1 cellular context compared by ENCODE assay signal in the genomic region with DNA sequence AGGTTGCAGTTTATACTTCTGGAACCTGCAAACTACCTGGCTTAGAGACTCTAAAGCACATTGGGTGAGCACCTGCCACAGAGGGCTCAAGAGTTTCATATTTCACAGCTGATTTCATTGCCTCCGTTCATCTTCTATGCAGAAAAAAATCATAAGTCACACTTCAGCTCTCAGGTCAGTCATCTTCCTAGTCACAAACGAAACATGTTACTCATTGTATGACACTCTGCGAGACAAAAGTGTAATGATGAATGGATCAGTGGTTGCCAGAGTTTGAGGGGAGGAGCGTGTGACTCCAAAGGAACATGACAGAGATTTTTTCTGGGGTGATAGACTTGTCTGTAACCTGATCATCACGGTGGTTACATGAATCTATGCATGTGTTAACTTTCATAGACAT.
TF ChIP-seq lines count a peak whose summit lies in the region.

No MANE protein-coding gene starts in this region.

TF ChIP-seq in WTC11, 78 proteins besides CTCF, POLR2A, EP300 and RAD21 (continued from another document):
- TF ChIP-seq, protein P1, sequence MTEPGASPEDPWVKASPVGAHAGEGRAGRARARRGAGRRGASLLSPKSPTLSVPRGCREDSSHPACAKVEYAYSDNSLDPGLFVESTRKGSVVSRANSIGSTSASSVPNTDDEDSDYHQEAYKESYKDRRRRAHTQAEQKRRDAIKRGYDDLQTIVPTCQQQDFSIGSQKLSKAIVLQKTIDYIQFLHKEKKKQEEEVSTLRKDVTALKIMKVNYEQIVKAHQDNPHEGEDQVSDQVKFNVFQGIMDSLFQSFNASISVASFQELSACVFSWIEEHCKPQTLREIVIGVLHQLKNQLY (CRISPR knock-in tag; IDR thresholded peaks at IDR 0.05): no peak
- TF ChIP-seq ETV6 (CRISPR knock-in tag; IDR thresholded peaks at IDR 0.05) (no peak), CREB1 (CRISPR knock-in tag; IDR thresholded peaks at IDR 0.05) (no peak), TEAD1 (CRISPR knock-in tag; IDR thresholded peaks at IDR 0.05) (no peak), TP53 (CRISPR knock-in tag; IDR thresholded peaks at IDR 0.05) (no peak), NR2C2 (CRISPR knock-in tag; IDR thresholded peaks at IDR 0.05) (no peak), NR3C1 (CRISPR knock-in tag; conservative IDR thresholded peaks at IDR 0.05; ENCODE audit: low read depth) (no peak), FOXJ3 (CRISPR knock-in tag; IDR thresholded peaks at IDR 0.05; ENCODE audit: borderline replicate concordance) (no peak)
- TF ChIP-seq, protein P2, sequence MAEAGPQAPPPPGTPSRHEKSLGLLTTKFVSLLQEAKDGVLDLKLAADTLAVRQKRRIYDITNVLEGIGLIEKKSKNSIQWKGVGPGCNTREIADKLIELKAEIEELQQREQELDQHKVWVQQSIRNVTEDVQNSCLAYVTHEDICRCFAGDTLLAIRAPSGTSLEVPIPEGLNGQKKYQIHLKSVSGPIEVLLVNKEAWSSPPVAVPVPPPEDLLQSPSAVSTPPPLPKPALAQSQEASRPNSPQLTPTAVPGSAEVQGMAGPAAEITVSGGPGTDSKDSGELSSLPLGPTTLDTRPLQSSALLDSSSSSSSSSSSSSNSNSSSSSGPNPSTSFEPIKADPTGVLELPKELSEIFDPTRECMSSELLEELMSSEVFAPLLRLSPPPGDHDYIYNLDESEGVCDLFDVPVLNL (CRISPR knock-in tag; IDR thresholded peaks at IDR 0.05; ENCODE audit: borderline replicate concordance, low read depth): no peak
- TF ChIP-seq, protein P3, sequence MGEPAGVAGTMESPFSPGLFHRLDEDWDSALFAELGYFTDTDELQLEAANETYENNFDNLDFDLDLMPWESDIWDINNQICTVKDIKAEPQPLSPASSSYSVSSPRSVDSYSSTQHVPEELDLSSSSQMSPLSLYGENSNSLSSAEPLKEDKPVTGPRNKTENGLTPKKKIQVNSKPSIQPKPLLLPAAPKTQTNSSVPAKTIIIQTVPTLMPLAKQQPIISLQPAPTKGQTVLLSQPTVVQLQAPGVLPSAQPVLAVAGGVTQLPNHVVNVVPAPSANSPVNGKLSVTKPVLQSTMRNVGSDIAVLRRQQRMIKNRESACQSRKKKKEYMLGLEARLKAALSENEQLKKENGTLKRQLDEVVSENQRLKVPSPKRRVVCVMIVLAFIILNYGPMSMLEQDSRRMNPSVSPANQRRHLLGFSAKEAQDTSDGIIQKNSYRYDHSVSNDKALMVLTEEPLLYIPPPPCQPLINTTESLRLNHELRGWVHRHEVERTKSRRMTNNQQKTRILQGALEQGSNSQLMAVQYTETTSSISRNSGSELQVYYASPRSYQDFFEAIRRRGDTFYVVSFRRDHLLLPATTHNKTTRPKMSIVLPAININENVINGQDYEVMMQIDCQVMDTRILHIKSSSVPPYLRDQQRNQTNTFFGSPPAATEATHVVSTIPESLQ (CRISPR knock-in tag; IDR thresholded peaks at IDR 0.05): no peak
- TF ChIP-seq, protein P4, sequence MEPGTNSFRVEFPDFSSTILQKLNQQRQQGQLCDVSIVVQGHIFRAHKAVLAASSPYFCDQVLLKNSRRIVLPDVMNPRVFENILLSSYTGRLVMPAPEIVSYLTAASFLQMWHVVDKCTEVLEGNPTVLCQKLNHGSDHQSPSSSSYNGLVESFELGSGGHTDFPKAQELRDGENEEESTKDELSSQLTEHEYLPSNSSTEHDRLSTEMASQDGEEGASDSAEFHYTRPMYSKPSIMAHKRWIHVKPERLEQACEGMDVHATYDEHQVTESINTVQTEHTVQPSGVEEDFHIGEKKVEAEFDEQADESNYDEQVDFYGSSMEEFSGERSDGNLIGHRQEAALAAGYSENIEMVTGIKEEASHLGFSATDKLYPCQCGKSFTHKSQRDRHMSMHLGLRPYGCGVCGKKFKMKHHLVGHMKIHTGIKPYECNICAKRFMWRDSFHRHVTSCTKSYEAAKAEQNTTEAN (CRISPR knock-in tag; IDR thresholded peaks at IDR 0.05): no peak
- TF ChIP-seq, protein P5, sequence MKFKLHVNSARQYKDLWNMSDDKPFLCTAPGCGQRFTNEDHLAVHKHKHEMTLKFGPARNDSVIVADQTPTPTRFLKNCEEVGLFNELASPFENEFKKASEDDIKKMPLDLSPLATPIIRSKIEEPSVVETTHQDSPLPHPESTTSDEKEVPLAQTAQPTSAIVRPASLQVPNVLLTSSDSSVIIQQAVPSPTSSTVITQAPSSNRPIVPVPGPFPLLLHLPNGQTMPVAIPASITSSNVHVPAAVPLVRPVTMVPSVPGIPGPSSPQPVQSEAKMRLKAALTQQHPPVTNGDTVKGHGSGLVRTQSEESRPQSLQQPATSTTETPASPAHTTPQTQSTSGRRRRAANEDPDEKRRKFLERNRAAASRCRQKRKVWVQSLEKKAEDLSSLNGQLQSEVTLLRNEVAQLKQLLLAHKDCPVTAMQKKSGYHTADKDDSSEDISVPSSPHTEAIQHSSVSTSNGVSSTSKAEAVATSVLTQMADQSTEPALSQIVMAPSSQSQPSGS (CRISPR knock-in tag; IDR thresholded peaks at IDR 0.05; ENCODE audit: borderline replicate concordance, low read depth): no peak
